Comparison of ENCODE assay signal across 21 cellular contexts in genomic region chr2:8980096-8980495, GRCh38. TPM values are rescaled to one million over a fixed set of nuclear protein-coding genes. Genes with fewer than 3 reads are reported as not detected.
DNase-seq lines count a peak whose midpoint lies in the region; ATAC-seq and TF ChIP-seq lines count a peak whose summit lies in the region.
"Had no signal": no experiment of that assay in that cellular context is flagged by ENCODE, and none has a peak within 500 bp of the region (broad histone marks: within the 10 kb centered on the region; RNA-seq: fewer than 3 reads in every experiment).

No MANE protein-coding gene starts in this region.

- H3K27me3 Mint-ChIP-seq in GM23338 (ENCODE audit: insufficient read depth, low read depth, poor library complexity): peaks cover 2% of the 10 kb centered on the region
- H3K27me3 Mint-ChIP-seq: CD4-positive, alpha-beta T cell had no signal

- in situ Hi-C loops in astrocyte of the cerebellum (cut with HindIII; ENCODE audit: low sequenced_read_pairs): no loop called here

- H3F3A ChIP-seq in GM23338 (replicated peaks; ENCODE audit: low read depth): no peaks in the 10 kb centered on the region

- H3K4me3 ChIP-seq in GM23338 (no peak overlapping the region), astrocyte of the cerebellum (ENCODE audit: low read depth, low read length) (no peak overlapping the region), fibroblast of villous mesenchyme (ENCODE audit: low read depth, low read length) (no peak overlapping the region), skeletal muscle cell (ENCODE audit: low read depth, low read length) (no peak overlapping the region), WERI-Rb-1 (ENCODE audit: low read depth, low read length) (no peak overlapping the region), foreskin fibroblast (ENCODE audit: low read depth in 1 of 2, low read length in 2 of 2) (no peak overlapping the region)
- H3K4me3 ChIP-seq: GM12878 had no signal

- H3K27ac Mint-ChIP-seq in GM23338: no peak overlapping the region
- H3K27ac Mint-ChIP-seq: CD4-positive, alpha-beta T cell had no signal

- H3K27me3 ChIP-seq in GM23338 (ENCODE audit: insufficient read depth) (no peaks in the 10 kb centered on the region), WERI-Rb-1 (ENCODE audit: insufficient read depth, low read depth, severe bottlenecking) (no peaks in the 10 kb centered on the region)

- H3K4me1 ChIP-seq in GM23338 (ENCODE audit: insufficient read depth): peaks cover 23% of the 10 kb centered on the region
- H3K4me1 ChIP-seq: Caco-2 had no signal

- TF ChIP-seq CTCF in GM23338 (conservative IDR thresholded peaks at IDR 0.05; ENCODE audit: low read depth in 2 of 2): no peak
- no peak for TF ChIP-seq CTCF in astrocyte of the cerebellum (IDR thresholded peaks at IDR 0.05; ENCODE audit: low read depth, low read length, missing control alignments)
- no peak for TF ChIP-seq CTCF in fibroblast of villous mesenchyme (IDR thresholded peaks at IDR 0.05; ENCODE audit: insufficient read depth, low read depth, low read length)
- TF ChIP-seq CTCF in WERI-Rb-1 (IDR thresholded peaks at IDR 0.05; ENCODE audit: low read depth, low read length): no peak
- no peak for TF ChIP-seq CTCF in foreskin fibroblast (IDR thresholded peaks at IDR 0.05; ENCODE audit: low read depth, low read length)

- H3K36me3 ChIP-seq in GM23338 (ENCODE audit: insufficient read depth): no peaks in the 10 kb centered on the region
- no peaks in the 10 kb centered on the region for H3K36me3 ChIP-seq in WERI-Rb-1

- no peak overlapping the region for H2AFZ ChIP-seq in GM23338

- no peak overlapping the region for H3K27ac ChIP-seq in GM23338 (ENCODE audit: low read depth)
- no peak overlapping the region for H3K27ac ChIP-seq in WERI-Rb-1
- H3K27ac ChIP-seq: RWPE1 had no signal

- H3K9me3 ChIP-seq in WERI-Rb-1 (ENCODE audit: severe bottlenecking): no peaks in the 10 kb centered on the region
- H3K9me3 ChIP-seq: Caco-2 had no signal

- H3K4me2 ChIP-seq in GM23338: no peak overlapping the region

- peaks cover 93% of the 10 kb centered on the region for H3K79me2 ChIP-seq in GM23338 (replicated peaks; ENCODE audit: insufficient read depth)

- no peak overlapping the region for H3K4me3 Mint-ChIP-seq in GM23338
- H3K4me3 Mint-ChIP-seq: CD4-positive, alpha-beta T cell had no signal

- H3K4me1 Mint-ChIP-seq in GM23338: peaks cover 30% of the 10 kb centered on the region; the same call in 2 of the 3 replicates

- peak; percentile 55 for ATAC-seq in GM23338
- ATAC-seq in GM19328 (IDR thresholded peaks at IDR 0.05; ENCODE audit: unreplicated experiment): no peak
- ATAC-seq: GM12878, PC-3 had no signal

- peaks cover 12% of the 10 kb centered on the region for H4K20me1 ChIP-seq in GM23338 (replicated peaks; ENCODE audit: insufficient read depth)

- H3K9me3 Mint-ChIP-seq in GM23338: no peaks in the 10 kb centered on the region
- H3K9me3 Mint-ChIP-seq: CD4-positive, alpha-beta T cell had no signal

- H3K36me3 Mint-ChIP-seq in GM23338 (ENCODE audit: low read depth): no peaks in the 10 kb centered on the region

- no peaks in the 10 kb centered on the region for H3K9me2 ChIP-seq in GM23338 (ENCODE audit: insufficient read depth)

- DNase-seq in GM23338 (ENCODE audit: low spot score): no peak
- peak; percentile 77 for DNase-seq in astrocyte of the cerebellum (ENCODE audit: low read depth)
- peak; percentile 26 for DNase-seq in fibroblast of villous mesenchyme (ENCODE audit: low read depth)
- peak; percentile 28 for DNase-seq in skeletal muscle cell (ENCODE audit: low read depth)
- no peak for DNase-seq in NCI-H146 treated with DMSO at 0.1 percent for 48 hours (lab: John Stamatoyannopoulos, UW; ENCODE audit: unreplicated experiment)
- DNase-seq in WERI-Rb-1: no peak
- DNase-seq in foreskin fibroblast: no peak
- DNase-seq: Caco-2; CD4-positive, alpha-beta T cell; GF-D8; GOT3; KG1; NCI-H1417; NCI-H2029; NCI-H345; NCI-H526; PC-3; SIG-M5 had no signal

TF ChIP-seq in GM23338, 12 proteins besides CTCF, POLR2A, EP300 and RAD21:
- TF ChIP-seq NANOG (IDR thresholded peaks at IDR 0.05; ENCODE audit: borderline replicate concordance): no peak
- TF ChIP-seq JUNB (IDR thresholded peaks at IDR 0.05; ENCODE audit: unreplicated experiment): no peak

RNA-seq across cellular contexts. Expression of gene MBOAT2, which starts 23.4 kb away (rescaled TPM):
- total RNA-seq in GM23338 (2014; rRNA removed; shearing (Covaris generic)): 22.7 and 24.7 TPM in 2 replicates
- polyA plus RNA-seq in GM23338 (2016; fragmentation: Nextera tagmentation; extraction: Ambion mirVana): 8.2 and 15.9 TPM in 2 replicates
- 33.5 and 72.5 TPM in 2 replicates for total RNA-seq in fibroblast of villous mesenchyme

Comparison
In these comparisons a context has a peak if more than half of its experiments do, and no peak if none do; other contexts are left out.
1. DNase-seq: peak in astrocyte of the cerebellum (single experiment), fibroblast of villous mesenchyme (single experiment) and skeletal muscle cell (single experiment); none in GM23338 (single experiment), NCI-H146 treated with DMSO at 0.1 percent for 48 hours (single experiment), WERI-Rb-1 (single experiment) and foreskin fibroblast (0 of 2).